Comparison of ENCODE assay signal across 24 cellular contexts in the genomic region with DNA sequence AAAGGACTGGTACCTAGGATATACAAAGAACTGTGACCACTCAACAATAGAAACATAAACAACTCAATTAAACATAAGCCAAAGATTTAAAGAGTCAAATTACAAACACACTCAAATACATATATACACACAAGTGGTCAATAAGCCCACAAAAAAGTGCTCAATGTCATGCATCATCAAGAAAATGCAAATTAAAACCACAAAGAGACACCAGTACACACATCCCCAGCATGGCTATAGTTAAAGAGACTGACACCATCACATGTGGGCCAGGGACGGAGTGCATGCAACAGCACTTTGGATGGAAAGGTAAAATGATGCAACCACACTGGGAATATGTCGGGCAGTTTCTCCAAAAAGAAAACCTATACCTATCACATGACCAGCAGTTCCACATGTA.
DNase-seq lines count a peak whose midpoint lies in the region; ATAC-seq and TF ChIP-seq lines count a peak whose summit lies in the region.
"Had no signal": no experiment of that assay in that cellular context is flagged by ENCODE, and none has a peak within 500 bp of the region (broad histone marks: within the 10 kb centered on the region; RNA-seq: fewer than 3 reads in every experiment).

No MANE protein-coding gene starts in this region.

- no peak overlapping the region for H2AFZ ChIP-seq in GM23248

- ATAC-seq in GM18867 (IDR thresholded peaks at IDR 0.05; ENCODE audit: unreplicated experiment) = peak; percentile 63
- ATAC-seq in GM21723 (IDR thresholded peaks at IDR 0.05; ENCODE audit: unreplicated experiment) = peak; percentile 47
- ATAC-seq in HG03469 (IDR thresholded peaks at IDR 0.05; ENCODE audit: unreplicated experiment) = peak; percentile 75
- no peak for ATAC-seq in natural killer cell
- ATAC-seq: A549, heart left ventricle, mucosa of descending colon, pancreas, SK-N-SH treated with all-trans-retinoic acid at 6 μM for 48 hours had no signal

- TF ChIP-seq CTCF in natural killer cell (IDR thresholded peaks at IDR 0.05) (no peak), GM13976 (IDR thresholded peaks at IDR 0.05; ENCODE audit: borderline replicate concordance, control extremely low read depth, extremely low read depth, insufficient read depth, missing control alignments) (no peak)

- in situ Hi-C loops in GM23248 (cut with MboI) (no loop called here), GM13976 (cut with MboI; ENCODE audit: low sequenced_read_pairs, unreplicated experiment) (no loop called here)

- peaks cover 0 to 4% of the 10 kb centered on the region in 2 donors for H3K27me3 Mint-ChIP-seq in CD8-positive, alpha-beta memory T cell
- no peaks in the 10 kb centered on the region for H3K27me3 Mint-ChIP-seq in natural killer cell (ENCODE audit: low read depth in 2 of 2)
- H3K27me3 Mint-ChIP-seq: activated naive CD4-positive, alpha-beta T cell treated with anti-CD3 and anti-CD28 coated beads, Interleukin-2, amount 10 ng/mL, durations not matched to agents 7 days and 5 days; type B pancreatic cell had no signal

- no peaks in the 10 kb centered on the region for H3K4me1 ChIP-seq in GM23248 (ENCODE audit: insufficient read depth)
- H3K4me1 ChIP-seq in CD8-positive, alpha-beta memory T cell (ENCODE audit: insufficient read depth, low read length) = no peaks in the 10 kb centered on the region
- H3K4me1 ChIP-seq: A549, breast epithelium, heart left ventricle, pancreas had no signal

- CTCF ChIA-PET in CD8-positive, alpha-beta memory T cell (lab: Charles Lee) = no interaction called here

- intact Hi-C loops in natural killer cell (cut with micrococcal nuclease) = no loop called here

- H3K27ac ChIP-seq in GM23248 = no peak overlapping the region
- no peak overlapping the region for H3K27ac ChIP-seq in CD8-positive, alpha-beta memory T cell (ENCODE audit: low read depth, low read length)
- H3K27ac ChIP-seq: A549, breast epithelium, heart left ventricle, pancreas had no signal

- no peaks in the 10 kb centered on the region for H3K9me3 ChIP-seq in GM23248 (ENCODE audit: low read depth)
- H3K9me3 ChIP-seq in CD8-positive, alpha-beta memory T cell (ENCODE audit: low read length) = no peaks in the 10 kb centered on the region
- H3K9me3 ChIP-seq: A549, breast epithelium, heart left ventricle, mucosa of descending colon, pancreas had no signal

- H3K9me2 ChIP-seq in GM23248 (ENCODE audit: insufficient read depth) = no peaks in the 10 kb centered on the region

- DNase-seq in COLO668 (lab: John Stamatoyannopoulos, UW; ENCODE audit: unreplicated experiment) = peak; percentile 23
- DNase-seq in GM23248 = no peak
- DNase-seq in CD8-positive, alpha-beta memory T cell = no peak
- DNase-seq in natural killer cell = no peak
- no peak for DNase-seq in GM13976 (ENCODE audit: low spot score)
- DNase-seq: activated CD4-positive, alpha-beta T cell treated with anti-CD3 and anti-CD28 coated beads for 48 hours; activated naive CD4-positive, alpha-beta T cell treated with anti-CD3 and anti-CD28 coated beads, Interleukin-2, amount 10 ng/mL, durations not matched to agents 7 days and 5 days; amniotic stem cell; effector memory CD4-positive, alpha-beta T cell; erythroblast; heart left ventricle; KBM-7; mucosa of descending colon; NCI-H1436; OCI-M1; pancreas had no signal

- no peaks in the 10 kb centered on the region for H3K27me3 ChIP-seq in GM23248 (replicated peaks; ENCODE audit: insufficient read depth)
- no peaks in the 10 kb centered on the region for H3K27me3 ChIP-seq in CD8-positive, alpha-beta memory T cell (ENCODE audit: insufficient read depth, low read length, poor library complexity, severe bottlenecking)
- H3K27me3 ChIP-seq: breast epithelium, heart left ventricle, pancreas had no signal

- POLR2A ChIA-PET in CD8-positive, alpha-beta memory T cell (lab: Charles Lee) = no interaction called here

- no peaks in the 10 kb centered on the region for H3K4me1 Mint-ChIP-seq in CD8-positive, alpha-beta memory T cell
- no peaks in the 10 kb centered on the region for H3K4me1 Mint-ChIP-seq in natural killer cell
- H3K4me1 Mint-ChIP-seq: activated naive CD4-positive, alpha-beta T cell treated with anti-CD3 and anti-CD28 coated beads, Interleukin-2, amount 10 ng/mL, durations not matched to agents 7 days and 5 days had no signal

- no peak overlapping the region for H3K4me3 Mint-ChIP-seq in CD8-positive, alpha-beta memory T cell
- H3K4me3 Mint-ChIP-seq in natural killer cell = no peak overlapping the region
- H3K4me3 Mint-ChIP-seq: activated naive CD4-positive, alpha-beta T cell treated with anti-CD3 and anti-CD28 coated beads, Interleukin-2, amount 10 ng/mL, durations not matched to agents 7 days and 5 days; type B pancreatic cell had no signal

- 38 to 42% methylated on average over 2 of the region's 2 CpGs for WGBS in GM23248 (ENCODE audit: low coverage in 1 of 2, low lambda C conversion rate in 2 of 2, missing lambda C conversion rate in 2 of 2), 2 experiments

- no peaks in the 10 kb centered on the region for H3K9me3 Mint-ChIP-seq in CD8-positive, alpha-beta memory T cell
- H3K9me3 Mint-ChIP-seq in natural killer cell = peaks cover 0 to 6% of the 10 kb centered on the region in 2 donors
- H3K9me3 Mint-ChIP-seq: activated naive CD4-positive, alpha-beta T cell treated with anti-CD3 and anti-CD28 coated beads, Interleukin-2, amount 10 ng/mL, durations not matched to agents 7 days and 5 days; type B pancreatic cell had no signal

- H3K36me3 Mint-ChIP-seq in CD8-positive, alpha-beta memory T cell = no peaks in the 10 kb centered on the region
- H3K36me3 Mint-ChIP-seq in natural killer cell = no peaks in the 10 kb centered on the region
- H3K36me3 Mint-ChIP-seq: activated naive CD4-positive, alpha-beta T cell treated with anti-CD3 and anti-CD28 coated beads, Interleukin-2, amount 10 ng/mL, durations not matched to agents 7 days and 5 days; type B pancreatic cell had no signal

- H3K79me2 ChIP-seq in GM23248 (ENCODE audit: insufficient read depth) = no peaks in the 10 kb centered on the region

- H3K9ac ChIP-seq in GM23248 = no peak overlapping the region

- H3F3A ChIP-seq in GM23248 (ENCODE audit: insufficient read depth) = no peaks in the 10 kb centered on the region

- H3K4me3 ChIP-seq in GM23248 = no peak overlapping the region
- no peak overlapping the region for H3K4me3 ChIP-seq in CD8-positive, alpha-beta memory T cell (ENCODE audit: low read length)
- H3K4me3 ChIP-seq: A549, breast epithelium, heart left ventricle, lung, mucosa of descending colon, pancreas had no signal

- H4K20me1 ChIP-seq in GM23248 (ENCODE audit: insufficient read depth) = no peaks in the 10 kb centered on the region

- no peak overlapping the region for H3K4me2 ChIP-seq in GM23248 (ENCODE audit: unreplicated experiment)
- H3K4me2 ChIP-seq: A549 had no signal

- H3K36me3 ChIP-seq in GM23248 (ENCODE audit: low read depth) = no peaks in the 10 kb centered on the region
- no peaks in the 10 kb centered on the region for H3K36me3 ChIP-seq in CD8-positive, alpha-beta memory T cell (ENCODE audit: insufficient read depth, low read length)
- H3K36me3 ChIP-seq: breast epithelium, heart left ventricle, pancreas had no signal

- H3K27ac Mint-ChIP-seq in CD8-positive, alpha-beta memory T cell = peak overlapping the region in 1 of 8 donors; percentile 2
- no peak overlapping the region for H3K27ac Mint-ChIP-seq in natural killer cell
- H3K27ac Mint-ChIP-seq: activated naive CD4-positive, alpha-beta T cell treated with anti-CD3 and anti-CD28 coated beads, Interleukin-2, amount 10 ng/mL, durations not matched to agents 7 days and 5 days; type B pancreatic cell had no signal

Comparison
In these comparisons a context has a peak if more than half of its experiments do, and no peak if none do; other contexts are left out.
1. ATAC-seq: peak in GM18867 (single experiment), GM21723 (single experiment) and HG03469 (single experiment); none in natural killer cell (0 of 3).